18 cellular contexts compared by ENCODE assay signal in the genomic region with DNA sequence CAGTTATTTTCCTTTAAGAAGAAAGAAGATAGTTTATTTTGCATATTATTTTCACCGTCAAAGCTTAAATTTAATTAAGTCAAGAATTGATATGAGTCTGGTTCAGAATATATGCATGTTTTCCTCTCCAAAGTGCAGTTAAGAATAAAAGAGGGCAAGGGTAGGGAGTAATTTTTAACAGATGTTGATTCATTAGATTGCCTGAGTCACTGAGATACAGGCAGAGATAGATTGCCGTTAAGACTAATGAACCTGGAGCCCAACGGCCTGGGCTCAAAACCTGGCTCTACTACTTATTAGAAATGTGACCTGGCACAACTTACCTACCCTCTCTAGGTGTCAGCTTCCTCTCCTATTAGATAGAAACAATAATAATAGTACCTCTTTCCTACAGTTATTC.
DNase-seq lines count a peak whose midpoint lies in the region; TF ChIP-seq lines count a peak whose summit lies in the region.
"Had no signal": no experiment of that assay in that cellular context is flagged by ENCODE, and none has a peak within 500 bp of the region (broad histone marks: within the 10 kb centered on the region; RNA-seq: fewer than 3 reads in every experiment).

No MANE protein-coding gene starts in this region.

- POLR2A ChIA-PET in OCI-LY7 (lab: Charles Lee): interaction anchor here (0.6 kb wide), 1 partner anchor 98 kb away, joined by 3 read pairs; no protein-coding TSS in a partner anchor

- intact Hi-C loops in OCI-LY7 (cut with micrococcal nuclease; ENCODE audit: unreplicated experiment): no loop called here

- BruUV-seq in OCI-LY7 (replicated peaks; lab: Mats Ljungman, UMichigan): no TSS peak

- H3K4me3 ChIP-seq in neural cell (ENCODE audit: low read length) (no peak overlapping the region), BE2C (ENCODE audit: low read depth, low read length) (no peak overlapping the region), OCI-LY7 (ENCODE audit: low read depth, low read length, poor library complexity, severe bottlenecking) (no peak overlapping the region)
- H3K4me3 ChIP-seq: PC-9, SJCRH30 had no signal

- H3K4me1 ChIP-seq in BE2C: no peaks in the 10 kb centered on the region
- H3K4me1 ChIP-seq in OCI-LY7 (ENCODE audit: insufficient read depth, low read length, poor library complexity, severe bottlenecking): no peaks in the 10 kb centered on the region

- DNase-seq in DMS 273 treated with DMSO at 0.1 percent for 48 hours (lab: John Stamatoyannopoulos, UW): peak; percentile 13
- peak; percentile 6 for DNase-seq in RPMI7951 (ENCODE audit: low read depth)
- peak; percentile 4 for DNase-seq in fibroblast of gingiva (ENCODE audit: low read depth)
- no peak for DNase-seq in amniotic stem cell (lab: John Stamatoyannopoulos, UW)
- no peak for DNase-seq in BE2C
- DNase-seq in OCI-LY7 (ENCODE audit: low spot score): no peak
- DNase-seq: ACHN; AML-193; CD4-positive, CD25-positive, alpha-beta regulatory T cell; COR-L47; KBM-7; NCI-H1694 treated with DMSO at 0.1 percent for 48 hours; NCI-H2227 treated with DMSO at 0.1 percent for 48 hours; NCI-H510A treated with DMSO at 0.1 percent for 48 hours; NCI-H82; PC-9; SJCRH30 had no signal

- H3K4me2 ChIP-seq in neural cell (ENCODE audit: low read length) (no peak overlapping the region), OCI-LY7 (ENCODE audit: low read length) (no peak overlapping the region)
- H3K4me2 ChIP-seq: PC-9 had no signal

- H4K20me1 ChIP-seq in neural cell (ENCODE audit: insufficient read depth) (no peaks in the 10 kb centered on the region), OCI-LY7 (ENCODE audit: insufficient read depth, low read length) (no peaks in the 10 kb centered on the region)

- H2AFZ ChIP-seq in neural cell (ENCODE audit: low read depth, low read length): peak overlapping the region; percentile 23
- H2AFZ ChIP-seq in OCI-LY7 (ENCODE audit: low read length): no peak overlapping the region
- H2AFZ ChIP-seq: PC-9 had no signal

- H3K9me3 ChIP-seq in neural cell (ENCODE audit: low read length) (no peaks in the 10 kb centered on the region), BE2C (no peaks in the 10 kb centered on the region), OCI-LY7 (ENCODE audit: low read length) (no peaks in the 10 kb centered on the region)
- H3K9me3 ChIP-seq: SJCRH30 had no signal

- H3K27me3 ChIP-seq in neural cell (ENCODE audit: insufficient read depth, low read depth, low read length) (no peaks in the 10 kb centered on the region), BE2C (no peaks in the 10 kb centered on the region)
- H3K27me3 ChIP-seq: SJCRH30 had no signal

- H3K79me2 ChIP-seq in neural cell (replicated peaks; ENCODE audit: insufficient read depth, low read length): no peaks in the 10 kb centered on the region
- no peaks in the 10 kb centered on the region for H3K79me2 ChIP-seq in OCI-LY7 (ENCODE audit: insufficient read depth, low read depth, low read length)

- H3K27ac ChIP-seq in neural cell (ENCODE audit: low read length) (no peak overlapping the region), OCI-LY7 (ENCODE audit: low read depth, low read length, poor library complexity, severe bottlenecking) (no peak overlapping the region)
- H3K27ac ChIP-seq: PC-9, SJCRH30 had no signal

- no peaks in the 10 kb centered on the region for H3F3A ChIP-seq in neural cell (ENCODE audit: insufficient read depth, low read length, poor library complexity, severe bottlenecking)

- H3K9ac ChIP-seq in neural cell (ENCODE audit: low read length): no peak overlapping the region

- TF ChIP-seq EP300 in neural cell (conservative IDR thresholded peaks at IDR 0.05; ENCODE audit: poor library complexity, severe bottlenecking): no peak

- TF ChIP-seq CTCF in neural cell (IDR thresholded peaks at IDR 0.05; ENCODE audit: poor library complexity, severe bottlenecking): no peak
- no peak for TF ChIP-seq CTCF in BE2C (IDR thresholded peaks at IDR 0.05; ENCODE audit: low read depth, low read length)
- TF ChIP-seq CTCF in OCI-LY7 (conservative IDR thresholded peaks at IDR 0.05; ENCODE audit: low read length): no peak

- H3K36me3 ChIP-seq in neural cell (ENCODE audit: insufficient read depth, low read length) (no peaks in the 10 kb centered on the region), BE2C (no peaks in the 10 kb centered on the region), OCI-LY7 (ENCODE audit: insufficient read depth, low read length) (no peaks in the 10 kb centered on the region)
- H3K36me3 ChIP-seq: SJCRH30 had no signal

- no peaks in the 10 kb centered on the region for H3K9me2 ChIP-seq in neural cell (ENCODE audit: insufficient read depth, low read length)
- no peaks in the 10 kb centered on the region for H3K9me2 ChIP-seq in OCI-LY7 (ENCODE audit: insufficient read depth, low read length)

- no peak for TF ChIP-seq RAD21 in neural cell (conservative IDR thresholded peaks at IDR 0.05)

- CTCF ChIA-PET in OCI-LY7 (lab: Charles Lee; ENCODE audit: unreplicated experiment): no interaction called here

TF ChIP-seq in neural cell, 6 proteins besides CTCF, POLR2A, EP300 and RAD21:
- TF ChIP-seq EZH2 (IDR thresholded peaks at IDR 0.05; ENCODE audit: borderline replicate concordance, insufficient read depth, low read length, poor library complexity, severe bottlenecking) (no peak), TAF1 (IDR thresholded peaks at IDR 0.05; ENCODE audit: low read depth) (no peak), POLR2AphosphoS5 (IDR thresholded peaks at IDR 0.05) (no peak)

Comparison
In these comparisons a context has a peak if more than half of its experiments do, and no peak if none do; other contexts are left out.
1. DNase-seq: peak in DMS 273 treated with DMSO at 0.1 percent for 48 hours (single experiment), RPMI7951 (single experiment) and fibroblast of gingiva (single experiment); none in amniotic stem cell (single experiment), BE2C (single experiment) and OCI-LY7 (single experiment).